ENCODE assay signal across 1 cellular context in the genomic region with DNA sequence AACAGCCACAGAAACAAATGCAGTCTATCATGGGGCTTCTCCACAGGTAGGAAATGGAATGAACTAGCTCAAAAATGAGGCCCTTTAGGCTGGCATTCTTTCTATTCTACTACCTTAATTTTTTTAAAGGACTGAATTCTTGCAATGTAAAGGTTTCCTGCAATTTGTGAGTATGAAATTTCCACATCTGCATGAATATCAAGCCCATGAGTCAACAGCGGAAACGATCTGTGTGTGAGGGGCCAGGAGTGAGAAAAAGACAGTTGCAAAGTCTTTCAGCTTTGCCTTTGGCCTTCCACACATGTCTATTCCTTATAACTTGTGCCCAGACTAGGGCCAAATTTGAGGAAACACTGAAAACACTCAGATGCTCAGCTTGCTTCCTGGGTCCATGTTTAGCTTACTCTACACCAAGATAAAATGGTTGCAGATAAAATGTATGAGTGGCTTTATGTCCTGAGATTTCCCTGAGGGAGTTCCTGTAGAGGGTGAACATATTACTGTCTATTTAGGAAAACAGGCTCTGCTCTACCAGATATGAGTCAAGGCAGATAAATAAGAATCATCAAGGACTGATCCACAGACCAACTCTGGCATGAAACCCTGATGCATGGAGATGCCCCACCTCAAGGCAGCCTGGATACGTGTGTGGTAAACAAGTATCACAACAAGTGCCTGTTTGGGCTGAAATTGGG.
TF ChIP-seq lines count a peak whose summit lies in the region.

No MANE protein-coding gene starts in this region.

TF ChIP-seq in GM23338, 12 proteins besides CTCF, POLR2A, EP300 and RAD21:
- TF ChIP-seq STAT1 (IDR thresholded peaks at IDR 0.05; ENCODE audit: unreplicated experiment): no peak
- TF ChIP-seq POLR2AphosphoS5 (IDR thresholded peaks at IDR 0.05; ENCODE audit: low read depth): no peak
- no peak for TF ChIP-seq CREB1 (CRISPR knock-in tag; IDR thresholded peaks at IDR 0.05; ENCODE audit: low read depth)
- no peak for TF ChIP-seq EZH2 (IDR thresholded peaks at IDR 0.05; ENCODE audit: low read depth, unreplicated experiment)
- no peak for TF ChIP-seq NANOG (IDR thresholded peaks at IDR 0.05; ENCODE audit: borderline replicate concordance)
- TF ChIP-seq, protein P1, sequence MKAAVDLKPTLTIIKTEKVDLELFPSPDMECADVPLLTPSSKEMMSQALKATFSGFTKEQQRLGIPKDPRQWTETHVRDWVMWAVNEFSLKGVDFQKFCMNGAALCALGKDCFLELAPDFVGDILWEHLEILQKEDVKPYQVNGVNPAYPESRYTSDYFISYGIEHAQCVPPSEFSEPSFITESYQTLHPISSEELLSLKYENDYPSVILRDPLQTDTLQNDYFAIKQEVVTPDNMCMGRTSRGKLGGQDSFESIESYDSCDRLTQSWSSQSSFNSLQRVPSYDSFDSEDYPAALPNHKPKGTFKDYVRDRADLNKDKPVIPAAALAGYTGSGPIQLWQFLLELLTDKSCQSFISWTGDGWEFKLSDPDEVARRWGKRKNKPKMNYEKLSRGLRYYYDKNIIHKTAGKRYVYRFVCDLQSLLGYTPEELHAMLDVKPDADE (IDR thresholded peaks at IDR 0.05): no peak
- TF ChIP-seq ZNF114 (CRISPR knock-in tag; IDR thresholded peaks at IDR 0.05): no peak
- TF ChIP-seq, protein P2, sequence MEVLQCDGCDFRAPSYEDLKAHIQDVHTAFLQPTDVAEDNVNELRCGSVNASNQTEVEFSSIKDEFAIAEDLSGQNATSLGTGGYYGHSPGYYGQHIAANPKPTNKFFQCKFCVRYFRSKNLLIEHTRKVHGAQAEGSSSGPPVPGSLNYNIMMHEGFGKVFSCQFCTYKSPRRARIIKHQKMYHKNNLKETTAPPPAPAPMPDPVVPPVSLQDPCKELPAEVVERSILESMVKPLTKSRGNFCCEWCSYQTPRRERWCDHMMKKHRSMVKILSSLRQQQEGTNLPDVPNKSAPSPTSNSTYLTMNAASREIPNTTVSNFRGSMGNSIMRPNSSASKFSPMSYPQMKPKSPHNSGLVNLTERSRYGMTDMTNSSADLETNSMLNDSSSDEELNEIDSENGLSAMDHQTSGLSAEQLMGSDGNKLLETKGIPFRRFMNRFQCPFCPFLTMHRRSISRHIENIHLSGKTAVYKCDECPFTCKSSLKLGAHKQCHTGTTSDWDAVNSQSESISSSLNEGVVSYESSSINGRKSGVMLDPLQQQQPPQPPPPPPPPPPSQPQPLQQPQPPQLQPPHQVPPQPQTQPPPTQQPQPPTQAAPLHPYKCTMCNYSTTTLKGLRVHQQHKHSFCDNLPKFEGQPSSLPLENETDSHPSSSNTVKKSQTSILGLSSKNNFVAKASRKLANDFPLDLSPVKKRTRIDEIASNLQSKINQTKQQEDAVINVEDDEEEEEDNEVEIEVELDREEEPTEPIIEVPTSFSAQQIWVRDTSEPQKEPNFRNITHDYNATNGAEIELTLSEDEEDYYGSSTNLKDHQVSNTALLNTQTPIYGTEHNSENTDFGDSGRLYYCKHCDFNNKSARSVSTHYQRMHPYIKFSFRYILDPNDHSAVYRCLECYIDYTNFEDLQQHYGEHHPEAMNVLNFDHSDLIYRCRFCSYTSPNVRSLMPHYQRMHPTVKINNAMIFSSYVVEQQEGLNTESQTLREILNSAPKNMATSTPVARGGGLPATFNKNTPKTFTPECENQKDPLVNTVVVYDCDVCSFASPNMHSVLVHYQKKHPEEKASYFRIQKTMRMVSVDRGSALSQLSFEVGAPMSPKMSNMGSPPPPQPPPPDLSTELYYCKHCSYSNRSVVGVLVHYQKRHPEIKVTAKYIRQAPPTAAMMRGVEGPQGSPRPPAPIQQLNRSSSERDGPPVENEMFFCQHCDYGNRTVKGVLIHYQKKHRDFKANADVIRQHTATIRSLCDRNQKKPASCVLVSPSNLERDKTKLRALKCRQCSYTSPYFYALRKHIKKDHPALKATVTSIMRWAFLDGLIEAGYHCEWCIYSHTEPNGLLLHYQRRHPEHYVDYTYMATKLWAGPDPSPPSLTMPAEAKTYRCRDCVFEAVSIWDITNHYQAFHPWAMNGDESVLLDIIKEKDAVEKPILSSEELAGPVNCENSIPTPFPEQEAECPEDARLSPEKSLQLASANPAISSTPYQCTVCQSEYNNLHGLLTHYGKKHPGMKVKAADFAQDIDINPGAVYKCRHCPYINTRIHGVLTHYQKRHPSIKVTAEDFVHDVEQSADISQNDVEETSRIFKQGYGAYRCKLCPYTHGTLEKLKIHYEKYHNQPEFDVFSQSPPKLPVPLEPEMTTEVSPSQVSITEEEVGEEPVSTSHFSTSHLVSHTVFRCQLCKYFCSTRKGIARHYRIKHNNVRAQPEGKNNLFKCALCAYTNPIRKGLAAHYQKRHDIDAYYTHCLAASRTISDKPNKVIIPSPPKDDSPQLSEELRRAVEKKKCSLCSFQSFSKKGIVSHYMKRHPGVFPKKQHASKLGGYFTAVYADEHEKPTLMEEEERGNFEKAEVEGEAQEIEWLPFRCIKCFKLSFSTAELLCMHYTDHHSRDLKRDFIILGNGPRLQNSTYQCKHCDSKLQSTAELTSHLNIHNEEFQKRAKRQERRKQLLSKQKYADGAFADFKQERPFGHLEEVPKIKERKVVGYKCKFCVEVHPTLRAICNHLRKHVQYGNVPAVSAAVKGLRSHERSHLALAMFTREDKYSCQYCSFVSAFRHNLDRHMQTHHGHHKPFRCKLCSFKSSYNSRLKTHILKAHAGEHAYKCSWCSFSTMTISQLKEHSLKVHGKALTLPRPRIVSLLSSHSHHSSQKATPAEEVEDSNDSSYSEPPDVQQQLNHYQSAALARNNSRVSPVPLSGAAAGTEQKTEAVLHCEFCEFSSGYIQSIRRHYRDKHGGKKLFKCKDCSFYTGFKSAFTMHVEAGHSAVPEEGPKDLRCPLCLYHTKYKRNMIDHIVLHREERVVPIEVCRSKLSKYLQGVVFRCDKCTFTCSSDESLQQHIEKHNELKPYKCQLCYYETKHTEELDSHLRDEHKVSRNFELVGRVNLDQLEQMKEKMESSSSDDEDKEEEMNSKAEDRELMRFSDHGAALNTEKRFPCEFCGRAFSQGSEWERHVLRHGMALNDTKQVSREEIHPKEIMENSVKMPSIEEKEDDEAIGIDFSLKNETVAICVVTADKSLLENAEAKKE (CRISPR knock-in tag; IDR thresholded peaks at IDR 0.05): no peak
- TF ChIP-seq, protein P3, sequence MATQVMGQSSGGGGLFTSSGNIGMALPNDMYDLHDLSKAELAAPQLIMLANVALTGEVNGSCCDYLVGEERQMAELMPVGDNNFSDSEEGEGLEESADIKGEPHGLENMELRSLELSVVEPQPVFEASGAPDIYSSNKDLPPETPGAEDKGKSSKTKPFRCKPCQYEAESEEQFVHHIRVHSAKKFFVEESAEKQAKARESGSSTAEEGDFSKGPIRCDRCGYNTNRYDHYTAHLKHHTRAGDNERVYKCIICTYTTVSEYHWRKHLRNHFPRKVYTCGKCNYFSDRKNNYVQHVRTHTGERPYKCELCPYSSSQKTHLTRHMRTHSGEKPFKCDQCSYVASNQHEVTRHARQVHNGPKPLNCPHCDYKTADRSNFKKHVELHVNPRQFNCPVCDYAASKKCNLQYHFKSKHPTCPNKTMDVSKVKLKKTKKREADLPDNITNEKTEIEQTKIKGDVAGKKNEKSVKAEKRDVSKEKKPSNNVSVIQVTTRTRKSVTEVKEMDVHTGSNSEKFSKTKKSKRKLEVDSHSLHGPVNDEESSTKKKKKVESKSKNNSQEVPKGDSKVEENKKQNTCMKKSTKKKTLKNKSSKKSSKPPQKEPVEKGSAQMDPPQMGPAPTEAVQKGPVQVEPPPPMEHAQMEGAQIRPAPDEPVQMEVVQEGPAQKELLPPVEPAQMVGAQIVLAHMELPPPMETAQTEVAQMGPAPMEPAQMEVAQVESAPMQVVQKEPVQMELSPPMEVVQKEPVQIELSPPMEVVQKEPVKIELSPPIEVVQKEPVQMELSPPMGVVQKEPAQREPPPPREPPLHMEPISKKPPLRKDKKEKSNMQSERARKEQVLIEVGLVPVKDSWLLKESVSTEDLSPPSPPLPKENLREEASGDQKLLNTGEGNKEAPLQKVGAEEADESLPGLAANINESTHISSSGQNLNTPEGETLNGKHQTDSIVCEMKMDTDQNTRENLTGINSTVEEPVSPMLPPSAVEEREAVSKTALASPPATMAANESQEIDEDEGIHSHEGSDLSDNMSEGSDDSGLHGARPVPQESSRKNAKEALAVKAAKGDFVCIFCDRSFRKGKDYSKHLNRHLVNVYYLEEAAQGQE (IDR thresholded peaks at IDR 0.05; ENCODE audit: unreplicated experiment): no peak
- no peak for TF ChIP-seq JUNB (IDR thresholded peaks at IDR 0.05; ENCODE audit: unreplicated experiment)
